In genomic region chr14:88985654-88986053, GRCh38 we compare ENCODE assay signal across 16 cellular contexts.
DNase-seq lines count a peak whose midpoint lies in the region; ATAC-seq and TF ChIP-seq lines count a peak whose summit lies in the region.
"Had no signal": no experiment of that assay in that cellular context is flagged by ENCODE, and none has a peak within 500 bp of the region (broad histone marks: within the 10 kb centered on the region; RNA-seq: fewer than 3 reads in every experiment).

No MANE protein-coding gene starts in this region.

- no peak for TF ChIP-seq RAD21 in HCT116 (IDR thresholded peaks at IDR 0.05; ENCODE audit: low read depth)

- H2AFZ ChIP-seq in HCT116 (ENCODE audit: low read depth, low read length, poor library complexity, severe bottlenecking) (no peak overlapping the region), PC-3 (ENCODE audit: low read length) (no peak overlapping the region), mesenchymal stem cell (ENCODE audit: low read depth, low read length) (no peak overlapping the region)

- H3K18ac ChIP-seq in mesenchymal stem cell (ENCODE audit: low read depth in 1 of 2, low read length in 2 of 2), result no peak overlapping the region

- H3K27ac ChIP-seq in HCT116 (ENCODE audit: low read depth, low read length) (peak overlapping the region; percentile 41; the same call in 1 of the 2 replicates), PC-3 (ENCODE audit: low read length) (no peak overlapping the region), mesenchymal stem cell (ENCODE audit: low read length, poor library complexity, severe bottlenecking) (no peak overlapping the region)
- H3K27ac ChIP-seq: Peyer's patch had no signal

- H2BK12ac ChIP-seq in mesenchymal stem cell (ENCODE audit: low read length in 2 of 2), result no peak overlapping the region

- CTCF ChIA-PET in HCT116 (lab: Charles Lee) (no interaction called here), PC-3 (lab: Charles Lee) (no interaction called here)

- no peak for TF ChIP-seq POLR2A in HCT116 (IDR thresholded peaks at IDR 0.05; ENCODE audit: borderline replicate concordance, extremely low read depth, insufficient read depth, insufficient read length)

- no peak overlapping the region for H2AK5ac ChIP-seq in mesenchymal stem cell (ENCODE audit: low read length, severe bottlenecking)

- H3K79me1 ChIP-seq in mesenchymal stem cell (replicated peaks; ENCODE audit: low read length, poor library complexity, severe bottlenecking), result no peaks in the 10 kb centered on the region

- H3K4me1 Mint-ChIP-seq in natural killer cell, result no peaks in the 10 kb centered on the region
- H3K4me1 Mint-ChIP-seq: B cell, IgD-negative memory B cell had no signal

- H3F3A ChIP-seq in PC-3 (ENCODE audit: low read length, unreplicated experiment), result no peaks in the 10 kb centered on the region

- no peak overlapping the region for H2BK120ac ChIP-seq in mesenchymal stem cell (ENCODE audit: low read depth, low read length)

- H3K79me2 ChIP-seq in HCT116 (ENCODE audit: insufficient read depth, low read length) (no peaks in the 10 kb centered on the region), PC-3 (ENCODE audit: low read length) (no peaks in the 10 kb centered on the region)

- no peak overlapping the region for H3K4me3 ChIP-seq in HCT116 (replicated peaks in 1 of 2; ENCODE audit: low read depth in 1 of 2, low read length in 2 of 2)
- H3K4me3 ChIP-seq in PC-3 (ENCODE audit: low read length), result no peak overlapping the region
- H3K4me3 ChIP-seq in choroid plexus epithelial cell (ENCODE audit: low read depth, low read length), result no peak overlapping the region
- H3K4me3 ChIP-seq in mesenchymal stem cell (ENCODE audit: insufficient read depth in 1 of 2, low read depth in 1 of 2, low read length in 2 of 2), result no peak overlapping the region
- H3K4me3 ChIP-seq: Peyer's patch had no signal

- H3K9me3 Mint-ChIP-seq in natural killer cell, result no peaks in the 10 kb centered on the region

- H3K4me1 ChIP-seq in HCT116 (ENCODE audit: control insufficient read depth in 1 of 2, insufficient read depth in 2 of 2, low read length in 2 of 2), result peaks cover 28 to 44% of the 10 kb centered on the region in 2 experiments
- H3K4me1 ChIP-seq in PC-3 (ENCODE audit: insufficient read depth, low read length), result peaks cover 34% of the 10 kb centered on the region
- H3K4me1 ChIP-seq in mesenchymal stem cell (ENCODE audit: control insufficient read depth, insufficient read depth, low read depth, low read length), result peaks cover 8% of the 10 kb centered on the region
- H3K4me1 ChIP-seq: Peyer's patch had no signal

- H3K27ac Mint-ChIP-seq in natural killer cell, result no peak overlapping the region
- H3K27ac Mint-ChIP-seq: B cell; CD4-positive, alpha-beta T cell; IgD-negative memory B cell had no signal

- H4K8ac ChIP-seq in mesenchymal stem cell (ENCODE audit: low read length), result no peak overlapping the region

- no peak overlapping the region for H4K91ac ChIP-seq in mesenchymal stem cell (ENCODE audit: low read length)

- intact Hi-C loops in HCT116 (cut with micrococcal nuclease) (no loop called here), PC-3 (cut with micrococcal nuclease) (loop anchor here (2.0 kb wide), 1 partner anchor 15 kb away; no protein-coding TSS in a partner anchor), natural killer cell (cut with micrococcal nuclease) (no loop called here)

- no peak overlapping the region for H3K4ac ChIP-seq in mesenchymal stem cell (ENCODE audit: low read depth in 1 of 2, low read length in 2 of 2)

- TF ChIP-seq CTCF in HCT116 (IDR thresholded peaks at IDR 0.05 in 2 of 3, conservative IDR thresholded peaks at IDR 0.05 in 1 of 3; ENCODE audit: borderline replicate concordance in 1 of 3, insufficient read depth in 1 of 3, low read depth in 2 of 3, low read length in 2 of 3) (no peak), PC-3 (conservative IDR thresholded peaks at IDR 0.05; ENCODE audit: low read depth, low read length) (no peak), choroid plexus epithelial cell (conservative IDR thresholded peaks at IDR 0.05; ENCODE audit: low read depth, low read length) (no peak), natural killer cell (IDR thresholded peaks at IDR 0.05) (no peak)

- H3K23ac ChIP-seq in mesenchymal stem cell (ENCODE audit: low read length in 2 of 2), result no peak overlapping the region

- H4K20me1 ChIP-seq in HCT116 (ENCODE audit: insufficient read depth), result no peaks in the 10 kb centered on the region
- no peaks in the 10 kb centered on the region for H4K20me1 ChIP-seq in PC-3 (ENCODE audit: low read length)

- H3K9me3 ChIP-seq in HCT116 (ENCODE audit: control insufficient read depth in 1 of 2, insufficient read depth in 1 of 2, low read depth in 1 of 2, low read length in 2 of 2) (no peaks in the 10 kb centered on the region), PC-3 (ENCODE audit: low read length) (no peaks in the 10 kb centered on the region), mesenchymal stem cell (ENCODE audit: control insufficient read depth, low read length) (peaks cover 16% of the 10 kb centered on the region)
- H3K9me3 ChIP-seq: Peyer's patch had no signal

- no peak overlapping the region for H3K14ac ChIP-seq in mesenchymal stem cell (ENCODE audit: low read length in 2 of 2)

- H3K9ac ChIP-seq in HCT116 (ENCODE audit: low read length), result no peak overlapping the region
- no peak overlapping the region for H3K9ac ChIP-seq in PC-3 (ENCODE audit: low read length)
- no peak overlapping the region for H3K9ac ChIP-seq in mesenchymal stem cell (ENCODE audit: low read length)

- peak overlapping the region; percentile 57 for H3K4me2 ChIP-seq in HCT116 (ENCODE audit: low read length)
- 0 out of 2 replicates have a peak overlapping the region, but pooled peaks have one; percentile 4 for H3K4me2 ChIP-seq in PC-3 (ENCODE audit: low read length)
- no peak overlapping the region for H3K4me2 ChIP-seq in mesenchymal stem cell (ENCODE audit: low read length, poor library complexity, severe bottlenecking)

- WGBS in mesenchymal stem cell, result 53% methylated on average over 1 of the region's 1 CpG

- no peaks in the 10 kb centered on the region for H3K9me2 ChIP-seq in HCT116 (ENCODE audit: insufficient read depth)
- H3K9me2 ChIP-seq in PC-3 (replicated peaks; ENCODE audit: low read length), result no peaks in the 10 kb centered on the region

- no peaks in the 10 kb centered on the region for H3K36me3 ChIP-seq in HCT116 (ENCODE audit: control insufficient read depth in 1 of 2, insufficient read depth in 2 of 2, low read length in 2 of 2)
- no peaks in the 10 kb centered on the region; the same call in 1 of the 2 replicates for H3K36me3 ChIP-seq in PC-3 (ENCODE audit: low read depth, low read length)
- H3K36me3 ChIP-seq in mesenchymal stem cell (ENCODE audit: control insufficient read depth in 1 of 2, insufficient read depth in 2 of 2, low read depth in 1 of 2, low read length in 2 of 2), result no peaks in the 10 kb centered on the region
- H3K36me3 ChIP-seq: Peyer's patch had no signal

- DNase-seq in HCT116 (ENCODE audit: low read depth, low spot score), result no peak
- DNase-seq in PC-3, result no peak
- DNase-seq in choroid plexus epithelial cell (ENCODE audit: low read depth), result peak; percentile 23
- peak; percentile 22 for DNase-seq in mesenchymal stem cell
- no peak for DNase-seq in hippocampal formation (lab: John Stamatoyannopoulos, UW)
- DNase-seq in natural killer cell, result no peak
- DNase-seq: CD4-positive, alpha-beta T cell; Kasumi-1; MM.1S; NCI-H1105; NCI-H187; NCI-H774; Peyer's patch had no signal

- BruUV-seq in HCT116 (replicated peaks; lab: Mats Ljungman, UMichigan) (no TSS peak), PC-3 (replicated peaks; lab: Mats Ljungman, UMichigan) (no TSS peak)

- H3K4me3 Mint-ChIP-seq in natural killer cell, result no peak overlapping the region
- H3K4me3 Mint-ChIP-seq: B cell; CD4-positive, alpha-beta T cell; IgD-negative memory B cell had no signal

- H2BK5ac ChIP-seq in mesenchymal stem cell (ENCODE audit: low read depth, low read length, poor library complexity, severe bottlenecking), result no peak overlapping the region

- RAD21 ChIA-PET in HCT116 (lab: Charles Lee; ENCODE audit: low non-redundant PET in 1 of 2, low total read pairs in 2 of 2, uncharacterized antibody in 2 of 2, unreplicated experiment in 2 of 2), result no interaction called here

- H3K27me3 ChIP-seq in HCT116 (ENCODE audit: insufficient read depth, low read length) (no peaks in the 10 kb centered on the region), PC-3 (ENCODE audit: low read length) (no peaks in the 10 kb centered on the region), mesenchymal stem cell (ENCODE audit: control insufficient read depth in 1 of 2, insufficient read depth in 1 of 2, low read length in 2 of 2) (no peaks in the 10 kb centered on the region)
- H3K27me3 ChIP-seq: Peyer's patch had no signal

- POLR2A ChIA-PET in HCT116 (lab: Charles Lee) (no interaction called here), PC-3 (lab: Charles Lee; ENCODE audit: unreplicated experiment) (no interaction called here)

- ATAC-seq in HCT116 (peak; percentile 22), PC-3 (no peak), GM21360 (IDR thresholded peaks at IDR 0.05; ENCODE audit: unreplicated experiment) (no peak), natural killer cell (no peak)

- H2BK15ac ChIP-seq in mesenchymal stem cell (ENCODE audit: low read depth, poor library complexity, severe bottlenecking), result no peak overlapping the region

- peaks cover 0 to 30% of the 10 kb centered on the region in 2 donors for H3K27me3 Mint-ChIP-seq in natural killer cell (ENCODE audit: low read depth in 2 of 2)

- H3K36me3 Mint-ChIP-seq in natural killer cell, result no peaks in the 10 kb centered on the region
- H3K36me3 Mint-ChIP-seq: IgD-negative memory B cell had no signal

TF ChIP-seq in HCT116, 20 proteins besides CTCF, POLR2A, EP300 and RAD21 (continues in another document):
- TF ChIP-seq SP1 (IDR thresholded peaks at IDR 0.05; ENCODE audit: low read depth), result no peak
- no peak for TF ChIP-seq EZH2 (IDR thresholded peaks at IDR 0.05)
- TF ChIP-seq JUND (IDR thresholded peaks at IDR 0.05), result no peak
- no peak for TF ChIP-seq POLR2AphosphoS5 (IDR thresholded peaks at IDR 0.05; ENCODE audit: low read depth, low read length)
- TF ChIP-seq, protein P1, sequence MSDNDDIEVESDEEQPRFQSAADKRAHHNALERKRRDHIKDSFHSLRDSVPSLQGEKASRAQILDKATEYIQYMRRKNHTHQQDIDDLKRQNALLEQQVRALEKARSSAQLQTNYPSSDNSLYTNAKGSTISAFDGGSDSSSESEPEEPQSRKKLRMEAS (IDR thresholded peaks at IDR 0.05), result no peak
- no peak for TF ChIP-seq FOSL1 (IDR thresholded peaks at IDR 0.05; ENCODE audit: low read depth)
- no peak for TF ChIP-seq ELF1 (IDR thresholded peaks at IDR 0.05; ENCODE audit: borderline replicate concordance, low read depth)
- TF ChIP-seq, protein P2, sequence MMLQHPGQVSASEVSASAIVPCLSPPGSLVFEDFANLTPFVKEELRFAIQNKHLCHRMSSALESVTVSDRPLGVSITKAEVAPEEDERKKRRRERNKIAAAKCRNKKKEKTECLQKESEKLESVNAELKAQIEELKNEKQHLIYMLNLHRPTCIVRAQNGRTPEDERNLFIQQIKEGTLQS (IDR thresholded peaks at IDR 0.05), result no peak

Comparison
In these comparisons a context has a peak if more than half of its experiments do, and no peak if none do; other contexts are left out.
1. DNase-seq: peak in choroid plexus epithelial cell (single experiment) and mesenchymal stem cell (single experiment); none in HCT116 (single experiment), PC-3 (single experiment), hippocampal formation (0 of 2) and natural killer cell (single experiment).